Comparison of ENCODE assay signal across 1 cellular context in genomic region chr19:9791552-9792181, GRCh38.
TF ChIP-seq lines count a peak whose summit lies in the region.

No MANE protein-coding gene starts in this region.

TF ChIP-seq in H1, 55 proteins besides CTCF, POLR2A, EP300 and RAD21 (continued from another document):
- TF ChIP-seq SP2 (IDR thresholded peaks at IDR 0.05; ENCODE audit: low read length) (no peak), ASH2L (IDR thresholded peaks at IDR 0.05; ENCODE audit: low read length) (no peak), CHD7 (IDR thresholded peaks at IDR 0.05; ENCODE audit: insufficient replicate concordance, low read length) (no peak)
